Comparison of ENCODE assay signal across 1 cellular context in the genomic region with DNA sequence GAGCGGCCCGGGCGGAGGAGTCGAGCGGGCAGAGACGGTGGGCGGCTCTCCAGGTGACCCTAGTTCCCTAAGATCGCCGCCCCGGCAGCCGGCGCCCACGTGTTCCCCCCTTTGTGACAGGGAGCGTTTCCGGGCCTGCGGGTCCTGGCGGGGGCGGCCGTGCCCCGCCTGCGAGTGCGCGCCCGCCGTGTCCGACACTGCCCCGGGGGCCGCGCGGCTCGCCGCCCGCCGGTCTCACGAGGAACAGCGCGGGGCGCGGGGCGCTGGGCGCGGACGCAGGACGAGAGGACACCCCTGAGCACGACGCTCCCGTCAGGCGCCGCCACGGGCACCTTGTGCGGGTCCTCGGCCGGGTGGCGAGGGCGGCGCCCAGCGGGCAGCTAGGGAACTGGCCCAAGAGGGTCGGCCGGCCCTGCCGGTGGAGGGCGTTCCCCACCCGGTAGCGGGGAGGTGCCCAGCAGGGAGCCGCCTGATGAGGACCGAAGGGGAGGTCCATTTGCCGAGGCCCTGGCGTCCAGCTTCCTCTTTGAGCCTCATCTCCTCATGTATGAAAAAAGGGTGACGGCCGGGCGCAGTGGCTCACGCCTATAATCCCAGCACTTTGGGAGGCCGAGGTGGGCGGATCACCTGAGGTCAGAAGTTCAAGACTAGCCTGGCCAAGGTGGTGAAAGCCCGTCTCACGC.
TF ChIP-seq lines count a peak whose summit lies in the region.

A gene (minus strand): TSS at position 137 of the 683 bp plus-strand sequence. CDS start 535 bp downstream, outside the sequence.

TF ChIP-seq in HEK293, 187 proteins besides CTCF, POLR2A, EP300 and RAD21 (continued from another document and continues in another):
- TF ChIP-seq ZNF792 (tag by site-specific recombination; IDR thresholded peaks at IDR 0.05) (0 out of 2 replicates have a peak, but pooled peaks have one; percentile 49), YY1 (tag by site-specific recombination; IDR thresholded peaks at IDR 0.05) (peak; percentile 42), ZEB2 (tag by site-specific recombination; IDR thresholded peaks at IDR 0.05) (peak; percentile 96), ZFP69B (tag by site-specific recombination; IDR thresholded peaks at IDR 0.05) (no peak; the same call in 1 of the 2 replicates), ZNF112 (tag by site-specific recombination; IDR thresholded peaks at IDR 0.05) (no peak), ZNF341 (tag by site-specific recombination; IDR thresholded peaks at IDR 0.05; ENCODE audit: low read depth) (peak; percentile 64), ZNF521 (tag by site-specific recombination; IDR thresholded peaks at IDR 0.05) (no peak), ZNF391 (tag by site-specific recombination; IDR thresholded peaks at IDR 0.05; ENCODE audit: borderline replicate concordance, low read depth) (peak; percentile 33; the same call in 1 of the 2 replicates), ZNF660 (tag by site-specific recombination; IDR thresholded peaks at IDR 0.05) (peak; percentile 76; the same call in 1 of the 2 replicates), ZNF114 (tag by site-specific recombination; IDR thresholded peaks at IDR 0.05) (no peak), KLF7 (tag by site-specific recombination; IDR thresholded peaks at IDR 0.05; ENCODE audit: borderline replicate concordance) (peak; percentile 85), ZSCAN23 (tag by site-specific recombination; IDR thresholded peaks at IDR 0.05) (0 out of 2 replicates have a peak, but pooled peaks have one; percentile 32), ZNF423 (tag by site-specific recombination; IDR thresholded peaks at IDR 0.05) (peak; percentile 72), GLI4 (tag by site-specific recombination; IDR thresholded peaks at IDR 0.05) (peak; percentile 76; the same call in 1 of the 2 replicates), KLF8 (tag by site-specific recombination; IDR thresholded peaks at IDR 0.05) (peak; percentile 83), GLIS2 (tag by site-specific recombination; IDR thresholded peaks at IDR 0.05) (peak; percentile 92), ZBTB7A (tag by site-specific recombination; IDR thresholded peaks at IDR 0.05; ENCODE audit: low read depth) (peak; percentile 57; the same call in 1 of the 2 replicates), YY2 (tag by site-specific recombination; IDR thresholded peaks at IDR 0.05) (0 out of 2 replicates have a peak, but pooled peaks have one; percentile 50), ZFP3 (tag by site-specific recombination; IDR thresholded peaks at IDR 0.05; ENCODE audit: low read depth) (no peak), GLIS1 (tag by site-specific recombination; IDR thresholded peaks at IDR 0.05) (peak; percentile 78), ZNF623 (tag by site-specific recombination; IDR thresholded peaks at IDR 0.05) (no peak), ZNF248 (tag by site-specific recombination; IDR thresholded peaks at IDR 0.05) (no peak), ZNF76 (tag by site-specific recombination; IDR thresholded peaks at IDR 0.05; ENCODE audit: borderline replicate concordance, low read depth) (peak; percentile 27), ZNF311 (tag by site-specific recombination; IDR thresholded peaks at IDR 0.05; ENCODE audit: borderline replicate concordance) (no peak), KLF10 (tag by site-specific recombination; IDR thresholded peaks at IDR 0.05) (peak; percentile 70; the same call in 1 of the 2 replicates), SP2 (tag by site-specific recombination; IDR thresholded peaks at IDR 0.05) (peak; percentile 93), SCRT2 (tag by site-specific recombination; IDR thresholded peaks at IDR 0.05) (0 out of 2 replicates have a peak, but pooled peaks have one; percentile 8), ZNF843 (tag by site-specific recombination; IDR thresholded peaks at IDR 0.05) (0 out of 2 replicates have a peak, but pooled peaks have one; percentile 35), ZNF48 (tag by site-specific recombination; IDR thresholded peaks at IDR 0.05) (no peak), ZNF324 (tag by site-specific recombination; IDR thresholded peaks at IDR 0.05) (peak; percentile 62; the same call in 1 of the 2 replicates), ZNF2 (tag by site-specific recombination; IDR thresholded peaks at IDR 0.05) (peak; percentile 67; the same call in 1 of the 2 replicates), OSR2 (tag by site-specific recombination; IDR thresholded peaks at IDR 0.05) (peak; percentile 84), BCL11A (tag by site-specific recombination; IDR thresholded peaks at IDR 0.05; ENCODE audit: low read depth) (peak; percentile 90), PRDM1 (tag by site-specific recombination; IDR thresholded peaks at IDR 0.05) (no peak), SP3 (tag by site-specific recombination; IDR thresholded peaks at IDR 0.05) (peak; percentile 82), BCL11B (tag by site-specific recombination; IDR thresholded peaks at IDR 0.05; ENCODE audit: low read depth) (peak; percentile 98; the same call in 1 of the 2 replicates), EGR2 (tag by site-specific recombination; IDR thresholded peaks at IDR 0.05; ENCODE audit: low read depth) (peak; percentile 78), ZNF335 (tag by site-specific recombination; conservative IDR thresholded peaks at IDR 0.05) (peak; percentile 95), ZNF629 (tag by site-specific recombination; IDR thresholded peaks at IDR 0.05) (0 out of 2 replicates have a peak, but pooled peaks have one; percentile 22), ZXDB (tag by site-specific recombination; IDR thresholded peaks at IDR 0.05) (peak; percentile 34), ZNF561 (tag by site-specific recombination; IDR thresholded peaks at IDR 0.05; ENCODE audit: borderline replicate concordance) (0 out of 2 replicates have a peak, but pooled peaks have one; percentile 59), ZFHX2 (tag by site-specific recombination; conservative IDR thresholded peaks at IDR 0.05) (peak; percentile 91), ZNF677 (tag by site-specific recombination; IDR thresholded peaks at IDR 0.05) (peak; percentile 75), KLF1 (tag by site-specific recombination; IDR thresholded peaks at IDR 0.05) (peak; percentile 92; the same call in 1 of the 2 replicates), ZBTB20 (tag by site-specific recombination; IDR thresholded peaks at IDR 0.05) (peak; percentile 24; the same call in 1 of the 2 replicates), ZNF830 (tag by site-specific recombination; IDR thresholded peaks at IDR 0.05; ENCODE audit: low read depth) (no peak), ZNF654 (tag by site-specific recombination; IDR thresholded peaks at IDR 0.05; ENCODE audit: low read depth) (peak; percentile 46)
- TF ChIP-seq, protein P1, sequence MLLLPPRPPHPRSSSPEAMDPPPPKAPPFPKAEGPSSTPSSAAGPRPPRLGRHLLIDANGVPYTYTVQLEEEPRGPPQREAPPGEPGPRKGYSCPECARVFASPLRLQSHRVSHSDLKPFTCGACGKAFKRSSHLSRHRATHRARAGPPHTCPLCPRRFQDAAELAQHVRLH (tag by site-specific recombination; IDR thresholded peaks at IDR 0.05) = peak; percentile 35; the same call in 1 of the 2 replicates
- TF ChIP-seq, protein P2, sequence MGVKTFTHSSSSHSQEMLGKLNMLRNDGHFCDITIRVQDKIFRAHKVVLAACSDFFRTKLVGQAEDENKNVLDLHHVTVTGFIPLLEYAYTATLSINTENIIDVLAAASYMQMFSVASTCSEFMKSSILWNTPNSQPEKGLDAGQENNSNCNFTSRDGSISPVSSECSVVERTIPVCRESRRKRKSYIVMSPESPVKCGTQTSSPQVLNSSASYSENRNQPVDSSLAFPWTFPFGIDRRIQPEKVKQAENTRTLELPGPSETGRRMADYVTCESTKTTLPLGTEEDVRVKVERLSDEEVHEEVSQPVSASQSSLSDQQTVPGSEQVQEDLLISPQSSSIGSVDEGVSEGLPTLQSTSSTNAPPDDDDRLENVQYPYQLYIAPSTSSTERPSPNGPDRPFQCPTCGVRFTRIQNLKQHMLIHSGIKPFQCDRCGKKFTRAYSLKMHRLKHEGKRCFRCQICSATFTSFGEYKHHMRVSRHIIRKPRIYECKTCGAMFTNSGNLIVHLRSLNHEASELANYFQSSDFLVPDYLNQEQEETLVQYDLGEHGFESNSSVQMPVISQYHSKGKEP (tag by site-specific recombination; IDR thresholded peaks at IDR 0.05) = peak; percentile 60
- TF ChIP-seq, protein P3, sequence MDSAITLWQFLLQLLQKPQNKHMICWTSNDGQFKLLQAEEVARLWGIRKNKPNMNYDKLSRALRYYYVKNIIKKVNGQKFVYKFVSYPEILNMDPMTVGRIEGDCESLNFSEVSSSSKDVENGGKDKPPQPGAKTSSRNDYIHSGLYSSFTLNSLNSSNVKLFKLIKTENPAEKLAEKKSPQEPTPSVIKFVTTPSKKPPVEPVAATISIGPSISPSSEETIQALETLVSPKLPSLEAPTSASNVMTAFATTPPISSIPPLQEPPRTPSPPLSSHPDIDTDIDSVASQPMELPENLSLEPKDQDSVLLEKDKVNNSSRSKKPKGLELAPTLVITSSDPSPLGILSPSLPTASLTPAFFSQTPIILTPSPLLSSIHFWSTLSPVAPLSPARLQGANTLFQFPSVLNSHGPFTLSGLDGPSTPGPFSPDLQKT (IDR thresholded peaks at IDR 0.05; ENCODE audit: borderline replicate concordance, low read depth, low read length) = peak; percentile 71; the same call in 1 of the 2 replicates
- TF ChIP-seq, protein P4, sequence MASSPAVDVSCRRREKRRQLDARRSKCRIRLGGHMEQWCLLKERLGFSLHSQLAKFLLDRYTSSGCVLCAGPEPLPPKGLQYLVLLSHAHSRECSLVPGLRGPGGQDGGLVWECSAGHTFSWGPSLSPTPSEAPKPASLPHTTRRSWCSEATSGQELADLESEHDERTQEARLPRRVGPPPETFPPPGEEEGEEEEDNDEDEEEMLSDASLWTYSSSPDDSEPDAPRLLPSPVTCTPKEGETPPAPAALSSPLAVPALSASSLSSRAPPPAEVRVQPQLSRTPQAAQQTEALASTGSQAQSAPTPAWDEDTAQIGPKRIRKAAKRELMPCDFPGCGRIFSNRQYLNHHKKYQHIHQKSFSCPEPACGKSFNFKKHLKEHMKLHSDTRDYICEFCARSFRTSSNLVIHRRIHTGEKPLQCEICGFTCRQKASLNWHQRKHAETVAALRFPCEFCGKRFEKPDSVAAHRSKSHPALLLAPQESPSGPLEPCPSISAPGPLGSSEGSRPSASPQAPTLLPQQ (tag by site-specific recombination; IDR thresholded peaks at IDR 0.05) = no peak; the same call in 1 of the 2 replicates
- TF ChIP-seq, protein P5, sequence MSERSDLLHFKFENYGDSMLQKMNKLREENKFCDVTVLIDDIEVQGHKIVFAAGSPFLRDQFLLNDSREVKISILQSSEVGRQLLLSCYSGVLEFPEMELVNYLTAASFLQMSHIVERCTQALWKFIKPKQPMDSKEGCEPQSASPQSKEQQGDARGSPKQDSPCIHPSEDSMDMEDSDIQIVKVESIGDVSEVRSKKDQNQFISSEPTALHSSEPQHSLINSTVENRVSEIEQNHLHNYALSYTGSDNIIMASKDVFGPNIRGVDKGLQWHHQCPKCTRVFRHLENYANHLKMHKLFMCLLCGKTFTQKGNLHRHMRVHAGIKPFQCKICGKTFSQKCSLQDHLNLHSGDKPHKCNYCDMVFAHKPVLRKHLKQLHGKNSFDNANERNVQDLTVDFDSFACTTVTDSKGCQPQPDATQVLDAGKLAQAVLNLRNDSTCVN (tag by site-specific recombination; optimal IDR thresholded peaks at IDR 0.05) = peak; percentile 90
- TF ChIP-seq, protein P6, sequence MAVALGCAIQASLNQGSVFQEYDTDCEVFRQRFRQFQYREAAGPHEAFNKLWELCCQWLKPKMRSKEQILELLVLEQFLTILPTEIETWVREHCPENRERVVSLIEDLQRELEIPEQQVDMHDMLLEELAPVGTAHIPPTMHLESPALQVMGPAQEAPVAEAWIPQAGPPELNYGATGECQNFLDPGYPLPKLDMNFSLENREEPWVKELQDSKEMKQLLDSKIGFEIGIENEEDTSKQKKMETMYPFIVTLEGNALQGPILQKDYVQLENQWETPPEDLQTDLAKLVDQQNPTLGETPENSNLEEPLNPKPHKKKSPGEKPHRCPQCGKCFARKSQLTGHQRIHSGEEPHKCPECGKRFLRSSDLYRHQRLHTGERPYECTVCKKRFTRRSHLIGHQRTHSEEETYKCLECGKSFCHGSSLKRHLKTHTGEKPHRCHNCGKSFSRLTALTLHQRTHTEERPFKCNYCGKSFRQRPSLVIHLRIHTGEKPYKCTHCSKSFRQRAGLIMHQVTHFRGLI (tag by site-specific recombination; IDR thresholded peaks at IDR 0.05) = 0 out of 2 replicates have a peak, but pooled peaks have one; percentile 40
- TF ChIP-seq, protein P7, sequence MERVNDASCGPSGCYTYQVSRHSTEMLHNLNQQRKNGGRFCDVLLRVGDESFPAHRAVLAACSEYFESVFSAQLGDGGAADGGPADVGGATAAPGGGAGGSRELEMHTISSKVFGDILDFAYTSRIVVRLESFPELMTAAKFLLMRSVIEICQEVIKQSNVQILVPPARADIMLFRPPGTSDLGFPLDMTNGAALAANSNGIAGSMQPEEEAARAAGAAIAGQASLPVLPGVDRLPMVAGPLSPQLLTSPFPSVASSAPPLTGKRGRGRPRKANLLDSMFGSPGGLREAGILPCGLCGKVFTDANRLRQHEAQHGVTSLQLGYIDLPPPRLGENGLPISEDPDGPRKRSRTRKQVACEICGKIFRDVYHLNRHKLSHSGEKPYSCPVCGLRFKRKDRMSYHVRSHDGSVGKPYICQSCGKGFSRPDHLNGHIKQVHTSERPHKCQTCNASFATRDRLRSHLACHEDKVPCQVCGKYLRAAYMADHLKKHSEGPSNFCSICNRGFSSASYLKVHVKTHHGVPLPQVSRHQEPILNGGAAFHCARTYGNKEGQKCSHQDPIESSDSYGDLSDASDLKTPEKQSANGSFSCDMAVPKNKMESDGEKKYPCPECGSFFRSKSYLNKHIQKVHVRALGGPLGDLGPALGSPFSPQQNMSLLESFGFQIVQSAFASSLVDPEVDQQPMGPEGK (tag by site-specific recombination; IDR thresholded peaks at IDR 0.05) = peak; percentile 81
- TF ChIP-seq, protein P8, sequence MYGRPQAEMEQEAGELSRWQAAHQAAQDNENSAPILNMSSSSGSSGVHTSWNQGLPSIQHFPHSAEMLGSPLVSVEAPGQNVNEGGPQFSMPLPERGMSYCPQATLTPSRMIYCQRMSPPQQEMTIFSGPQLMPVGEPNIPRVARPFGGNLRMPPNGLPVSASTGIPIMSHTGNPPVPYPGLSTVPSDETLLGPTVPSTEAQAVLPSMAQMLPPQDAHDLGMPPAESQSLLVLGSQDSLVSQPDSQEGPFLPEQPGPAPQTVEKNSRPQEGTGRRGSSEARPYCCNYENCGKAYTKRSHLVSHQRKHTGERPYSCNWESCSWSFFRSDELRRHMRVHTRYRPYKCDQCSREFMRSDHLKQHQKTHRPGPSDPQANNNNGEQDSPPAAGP (tag by site-specific recombination; IDR thresholded peaks at IDR 0.05) = peak; percentile 61; the same call in 1 of the 2 replicates
- TF ChIP-seq, protein P9, sequence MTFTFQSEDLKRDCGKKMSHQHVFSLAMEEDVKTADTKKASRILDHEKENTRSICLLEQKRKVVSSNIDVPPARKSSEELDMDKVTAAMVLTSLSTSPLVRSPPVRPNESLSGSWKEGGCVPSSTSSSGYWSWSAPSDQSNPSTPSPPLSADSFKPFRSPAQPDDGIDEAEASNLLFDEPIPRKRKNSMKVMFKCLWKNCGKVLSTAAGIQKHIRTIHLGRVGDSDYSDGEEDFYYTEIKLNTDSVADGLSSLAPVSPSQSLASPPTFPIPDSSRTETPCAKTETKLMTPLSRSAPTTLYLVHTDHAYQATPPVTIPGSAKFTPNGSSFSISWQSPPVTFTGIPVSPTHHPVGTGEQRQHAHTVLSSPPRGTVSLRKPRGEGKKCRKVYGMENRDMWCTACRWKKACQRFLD (tag by site-specific recombination; IDR thresholded peaks at IDR 0.05) = peak; percentile 96
